ENCODE assay signal across 1 cellular context in the genomic region with DNA sequence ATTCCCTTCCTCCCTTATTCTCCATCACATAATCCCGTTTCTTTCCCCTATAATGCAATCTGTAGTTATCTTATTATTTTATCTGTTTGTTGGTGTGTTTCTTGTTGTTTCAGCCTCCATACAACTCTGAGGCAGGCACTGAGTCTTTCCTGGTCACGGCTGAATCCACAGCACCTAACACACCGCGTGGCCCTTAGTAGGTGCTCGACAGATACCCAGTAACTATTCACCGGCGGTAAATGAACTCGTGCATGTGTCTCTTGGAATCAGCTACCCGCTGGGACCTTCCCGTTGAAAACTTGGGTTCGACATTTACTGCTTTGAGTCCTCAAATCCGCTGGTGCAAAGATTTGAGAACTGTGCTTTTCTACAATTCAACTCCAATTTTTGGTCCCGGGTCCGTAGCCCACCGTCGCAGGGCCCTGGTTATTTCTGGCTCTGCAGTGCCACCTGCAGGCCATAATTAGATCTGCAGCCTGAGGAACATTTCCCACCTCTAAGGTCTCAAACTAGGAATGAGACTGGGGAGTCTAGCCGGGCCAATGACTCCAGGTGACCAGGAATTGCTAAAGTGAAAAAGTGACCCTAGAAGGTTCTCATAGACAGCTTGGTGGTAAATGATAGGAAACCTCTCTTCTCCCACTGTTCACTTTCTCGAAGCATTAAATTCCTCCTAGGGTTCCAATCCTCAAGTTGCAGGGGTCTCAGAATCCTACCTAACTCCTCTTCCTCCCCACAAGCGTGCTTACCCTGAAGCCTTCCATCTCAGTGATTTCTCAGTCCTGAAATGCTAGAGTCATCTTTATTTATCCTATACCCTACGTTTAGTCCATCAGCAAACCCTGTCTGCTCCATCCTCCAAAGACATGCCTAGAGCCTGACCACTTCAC.
TF ChIP-seq lines count a peak whose summit lies in the region.

No MANE protein-coding gene starts in this region.

TF ChIP-seq in SK-N-SH treated with all-trans-retinoic acid at 6 μM for 48 hours, 23 proteins besides CTCF, POLR2A, EP300 and RAD21 (continued from another document):
- TF ChIP-seq, protein P1, sequence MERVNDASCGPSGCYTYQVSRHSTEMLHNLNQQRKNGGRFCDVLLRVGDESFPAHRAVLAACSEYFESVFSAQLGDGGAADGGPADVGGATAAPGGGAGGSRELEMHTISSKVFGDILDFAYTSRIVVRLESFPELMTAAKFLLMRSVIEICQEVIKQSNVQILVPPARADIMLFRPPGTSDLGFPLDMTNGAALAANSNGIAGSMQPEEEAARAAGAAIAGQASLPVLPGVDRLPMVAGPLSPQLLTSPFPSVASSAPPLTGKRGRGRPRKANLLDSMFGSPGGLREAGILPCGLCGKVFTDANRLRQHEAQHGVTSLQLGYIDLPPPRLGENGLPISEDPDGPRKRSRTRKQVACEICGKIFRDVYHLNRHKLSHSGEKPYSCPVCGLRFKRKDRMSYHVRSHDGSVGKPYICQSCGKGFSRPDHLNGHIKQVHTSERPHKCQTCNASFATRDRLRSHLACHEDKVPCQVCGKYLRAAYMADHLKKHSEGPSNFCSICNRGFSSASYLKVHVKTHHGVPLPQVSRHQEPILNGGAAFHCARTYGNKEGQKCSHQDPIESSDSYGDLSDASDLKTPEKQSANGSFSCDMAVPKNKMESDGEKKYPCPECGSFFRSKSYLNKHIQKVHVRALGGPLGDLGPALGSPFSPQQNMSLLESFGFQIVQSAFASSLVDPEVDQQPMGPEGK (CRISPR knock-in tag; IDR thresholded peaks at IDR 0.05; ENCODE audit: borderline replicate concordance) = no peak
